1 cellular context compared by ENCODE assay signal in the genomic region with DNA sequence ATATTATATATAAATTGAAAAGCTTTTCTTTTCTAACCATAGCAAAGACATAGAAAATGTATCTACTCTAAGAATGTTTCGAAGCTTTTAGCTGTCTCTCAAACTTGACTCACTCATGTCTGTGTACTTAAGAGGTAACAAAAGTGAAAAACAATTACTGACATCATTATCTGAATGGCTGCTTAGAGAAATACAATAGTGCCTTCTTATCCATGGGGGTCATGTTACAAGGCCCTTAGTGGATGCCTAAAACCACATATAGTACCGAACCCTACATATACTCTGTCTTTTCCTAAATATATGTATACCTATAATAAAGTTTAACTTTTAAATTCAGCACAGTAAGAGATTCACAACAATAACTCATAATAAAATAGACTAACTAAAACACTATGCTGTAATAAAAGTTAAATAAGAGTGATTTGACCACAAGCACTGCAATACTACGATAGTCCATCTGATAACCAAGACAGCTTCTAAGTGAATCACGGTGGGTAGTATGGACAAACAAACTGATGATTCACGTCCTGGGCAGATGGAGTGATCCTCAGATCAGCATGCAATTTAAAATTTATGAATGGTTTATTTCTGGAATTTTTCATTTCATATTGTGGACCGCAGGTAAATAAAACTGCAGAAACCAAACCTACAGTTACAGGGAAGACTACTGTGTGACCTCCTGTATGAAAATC.
TF ChIP-seq lines count a peak whose summit lies in the region.

No MANE protein-coding gene starts in this region.

TF ChIP-seq in endothelial cell of umbilical vein, 7 proteins besides CTCF, POLR2A, EP300 and RAD21 (continued from another document):
- TF ChIP-seq, protein P1, sequence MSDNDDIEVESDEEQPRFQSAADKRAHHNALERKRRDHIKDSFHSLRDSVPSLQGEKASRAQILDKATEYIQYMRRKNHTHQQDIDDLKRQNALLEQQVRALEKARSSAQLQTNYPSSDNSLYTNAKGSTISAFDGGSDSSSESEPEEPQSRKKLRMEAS (IDR thresholded peaks at IDR 0.05; ENCODE audit: insufficient read depth, insufficient read length), result no peak
- TF ChIP-seq GATA2 (IDR thresholded peaks at IDR 0.05; ENCODE audit: insufficient read depth, insufficient read length, low read depth, low read length), result peak; percentile 84
